ENCODE assay signal across 11 cellular contexts in genomic region chr4:40811886-40812857, GRCh38.
DNase-seq lines count a peak whose midpoint lies in the region; ATAC-seq and TF ChIP-seq lines count a peak whose summit lies in the region.
"Had no signal": no experiment of that assay in that cellular context is flagged by ENCODE, and none has a peak within 500 bp of the region (broad histone marks: within the 10 kb centered on the region; RNA-seq: fewer than 3 reads in every experiment).

No MANE protein-coding gene starts in this region.

- no peaks in the 10 kb centered on the region for H3K27me3 ChIP-seq in esophagus muscularis mucosa

- no peak for TF ChIP-seq POLR2A in esophagus muscularis mucosa (IDR thresholded peaks at IDR 0.05; ENCODE audit: low read depth)

- no peaks in the 10 kb centered on the region for H3K9me3 ChIP-seq in esophagus muscularis mucosa

- H3K4me1 ChIP-seq in esophagus muscularis mucosa: peaks cover 0 to 5% (median 3%) of the 10 kb centered on the region in 4 donors

- H3K27ac ChIP-seq in esophagus muscularis mucosa (replicated peaks in 1 of 4): peak overlapping the region in 1 of 4 donors; percentile 22

- TF ChIP-seq EP300 in esophagus muscularis mucosa (IDR thresholded peaks at IDR 0.05): no peak

- ATAC-seq in esophagus mucosa (peak; percentile 13), HG02852 (IDR thresholded peaks at IDR 0.05; ENCODE audit: unreplicated experiment) (no peak)

- H3K4me3 ChIP-seq in esophagus muscularis mucosa: no peak overlapping the region

- peaks cover 12 to 39% (median 24%) of the 10 kb centered on the region in 4 donors for H3K36me3 ChIP-seq in esophagus muscularis mucosa

- TF ChIP-seq CTCF in esophagus muscularis mucosa (IDR thresholded peaks at IDR 0.05): no peak

- WGBS in esophagus muscularis mucosa: 71% methylated on average over 15 of the region's 15 CpGs

- DNase-seq in CD1c-positive myeloid dendritic cell (ENCODE audit: extremely low spot score) (peak; percentile 88), SIG-M5 (lab: John Stamatoyannopoulos, UW) (peak; percentile 16), non-pigmented ciliary epithelial cell (ENCODE audit: low read depth) (peak; percentile 9), esophagus muscularis mucosa (ENCODE audit: extremely low spot score) (no peak), NCI-H345 treated with DMSO at 0.1 percent for 48 hours (lab: John Stamatoyannopoulos, UW; ENCODE audit: unreplicated experiment) (no peak), NCI-H1436 (lab: John Stamatoyannopoulos, UW) (no peak)
- DNase-seq: activated naive CD8-positive, alpha-beta T cell treated with anti-CD3 and anti-CD28 coated beads, Interleukin-2, amount 10 ng/mL, durations not matched to agents 7 days and 5 days; EL; NCI-H2227 treated with DMSO at 0.1 percent for 48 hours had no signal

- intact Hi-C loops in esophagus muscularis mucosa (cut with DNase I): no loop called here

Comparison
In these comparisons a context has a peak if more than half of its experiments do, and no peak if none do; other contexts are left out.
1. DNase-seq: peak in CD1c-positive myeloid dendritic cell (single experiment), SIG-M5 (single experiment) and non-pigmented ciliary epithelial cell (single experiment); none in esophagus muscularis mucosa (single experiment), NCI-H345 treated with DMSO at 0.1 percent for 48 hours (single experiment) and NCI-H1436 (single experiment).